In genomic region chr14:73754911-73755360, GRCh38 we compare ENCODE assay signal across 8 cellular contexts. TPM values are rescaled to one million over a fixed set of nuclear protein-coding genes. Genes with fewer than 3 reads are reported as not detected.
A peak's percentile ranks its signal among the peaks of the same experiment; 100 is the strongest.
DNase-seq lines count a peak whose midpoint lies in the region; ATAC-seq and TF ChIP-seq lines count a peak whose summit lies in the region.

No MANE protein-coding gene starts in this region.

- POLR2A ChIA-PET in WTC11 (lab: Charles Lee), result no interaction called here

- ATAC-seq in WTC11 (no peak; the same call in 1 of the 2 replicates), sciatic nerve (peak; percentile 58)

- peak overlapping the region; percentile 91 for H3K27ac Mint-ChIP-seq in WTC11

- no peak overlapping the region for H3K4me3 Mint-ChIP-seq in WTC11

- H3K27me3 Mint-ChIP-seq in WTC11 (ENCODE audit: low read depth), result peaks cover 12% of the 10 kb centered on the region

- peak overlapping the region; percentile 91 for H3K4me3 ChIP-seq in GM12864 (ENCODE audit: low read depth, low read length)

- no peaks in the 10 kb centered on the region for H3K9me3 Mint-ChIP-seq in WTC11

- peaks cover 67% of the 10 kb centered on the region for H3K4me1 Mint-ChIP-seq in WTC11

- intact Hi-C loops in sciatic nerve (cut with DNase I), result no loop called here

- CTCF ChIA-PET in WTC11 (lab: Charles Lee), result interaction anchor here (0.6 to 3.7 kb wide), 8 partner anchors 11 to 181 kb away, joined by 3 to 27 read pairs (median 4); no protein-coding TSS in a partner anchor

- DNase-seq in GM12864 (ENCODE audit: low read depth) (no peak), WTC11 (ENCODE audit: low spot score) (no peak), glomerular visceral epithelial cell (ENCODE audit: extremely low spot score) (peak; percentile 53), sciatic nerve (ENCODE audit: low spot score) (peak; percentile 71), middle frontal gyrus (ENCODE audit: extremely low spot score, low spot score) (no peak), DMS153 (lab: John Stamatoyannopoulos, UW) (no peak), NCI-H510A (lab: John Stamatoyannopoulos, UW) (no peak), NCI-H526 (lab: John Stamatoyannopoulos, UW) (no peak)

- no peak for TF ChIP-seq CTCF in GM12864 (IDR thresholded peaks at IDR 0.05; ENCODE audit: low read depth, low read length, missing control alignments)
- no peak for TF ChIP-seq CTCF in WTC11 (IDR thresholded peaks at IDR 0.05)

- no peaks in the 10 kb centered on the region for H3K36me3 Mint-ChIP-seq in WTC11

TF ChIP-seq in WTC11, 78 proteins besides CTCF, POLR2A, EP300 and RAD21:
- no peak for TF ChIP-seq IRF2 (CRISPR knock-in tag; IDR thresholded peaks at IDR 0.05; ENCODE audit: borderline replicate concordance, low read depth)
- no peak for TF ChIP-seq OVOL2 (CRISPR knock-in tag; IDR thresholded peaks at IDR 0.05; ENCODE audit: borderline replicate concordance)
- no peak for TF ChIP-seq E2F5 (CRISPR knock-in tag; IDR thresholded peaks at IDR 0.05)
- no peak for TF ChIP-seq CREM (CRISPR knock-in tag; IDR thresholded peaks at IDR 0.05)

RNA-seq across cellular contexts. Expression of gene PNMA1, which starts 40.8 kb away (rescaled TPM):
- 46.0 to 50.2 TPM (median 49.6 TPM) in 3 replicates for total RNA-seq in WTC11 (2021)
- 46.1 TPM for total RNA-seq in sciatic nerve

Comparison
In these comparisons a context has a peak if more than half of its experiments do, and no peak if none do; other contexts are left out.
1. DNase-seq: peak in glomerular visceral epithelial cell (single experiment) and sciatic nerve (single experiment); none in GM12864 (single experiment), WTC11 (single experiment), middle frontal gyrus (single experiment), DMS153 (single experiment), NCI-H510A (single experiment) and NCI-H526 (0 of 2).